15 cellular contexts compared by ENCODE assay signal in the genomic region with DNA sequence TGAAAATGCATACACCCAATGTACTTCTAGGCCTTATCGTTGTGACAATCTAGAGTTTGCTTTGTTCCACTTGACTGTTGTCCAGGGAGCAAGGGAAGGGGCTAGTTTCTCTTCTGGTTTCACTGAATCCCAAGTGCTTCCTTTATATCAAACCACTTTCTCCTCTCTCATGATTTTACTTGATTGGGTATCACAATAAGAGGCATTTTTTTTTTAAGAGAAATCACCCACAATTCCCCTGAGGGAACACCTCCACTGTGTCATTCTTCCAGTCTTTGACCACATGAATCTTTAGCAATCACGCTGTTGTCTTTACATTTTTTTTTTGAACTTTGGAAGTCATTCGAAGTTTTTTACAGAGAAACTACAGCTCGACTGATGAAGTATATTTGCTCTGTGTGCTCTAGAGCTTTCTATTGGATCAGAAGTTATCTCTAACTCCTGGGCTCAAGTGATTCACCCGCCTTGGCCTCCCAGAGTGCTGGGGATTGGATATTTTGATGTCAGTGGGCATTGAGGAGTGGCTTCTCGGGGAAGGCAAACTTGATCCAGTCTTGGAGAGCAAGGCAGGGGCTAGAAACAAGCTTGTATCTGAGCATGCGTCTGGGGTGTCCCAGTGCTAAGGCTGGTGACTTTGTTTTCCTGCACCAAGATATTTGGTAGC. TPM values are rescaled to one million over a fixed set of nuclear protein-coding genes. Genes with fewer than 3 reads are reported as not detected.
DNase-seq lines count a peak whose midpoint lies in the region; ATAC-seq and TF ChIP-seq lines count a peak whose summit lies in the region.
"Had no signal": no experiment of that assay in that cellular context is flagged by ENCODE, and none has a peak within 500 bp of the region (broad histone marks: within the 10 kb centered on the region; RNA-seq: fewer than 3 reads in every experiment).

No MANE protein-coding gene starts in this region.

- H3K27ac ChIP-seq in GM23338 (ENCODE audit: low read depth) (no peak overlapping the region), RWPE2 (ENCODE audit: poor library complexity, severe bottlenecking) (peak overlapping the region; percentile 86), prostate gland (peak overlapping the region; percentile 91 to 93)

- peaks cover 66% of the 10 kb centered on the region for H3K79me2 ChIP-seq in GM23338 (replicated peaks; ENCODE audit: insufficient read depth)

- no peaks in the 10 kb centered on the region for H3K9me2 ChIP-seq in GM23338 (ENCODE audit: insufficient read depth)

- H3K4me3 ChIP-seq in GM23338, result no peak overlapping the region
- no peak overlapping the region for H3K4me3 ChIP-seq in RWPE2 (ENCODE audit: severe bottlenecking)
- no peak overlapping the region for H3K4me3 ChIP-seq in fibroblast of mammary gland (ENCODE audit: control insufficient read depth, low read depth, low read length)
- H3K4me3 ChIP-seq in prostate gland, result no peak overlapping the region
- H3K4me3 ChIP-seq: lung had no signal

- peak overlapping the region; percentile 64; the same call in 1 of the 2 replicates for H3K27ac Mint-ChIP-seq in GM23338
- H3K27ac Mint-ChIP-seq in activated T-helper 2 cell treated with anti-CD3 and anti-CD28 coated beads, Interferon-gamma antibody, Interleukin-2, Interleukin-4, amounts not matched to agents 10 μg/mL and 5 μg/mL and 100 μg/mL, durations not matched to agents 14 hours and 24 hours and 36 hours, result no peak overlapping the region
- H3K27ac Mint-ChIP-seq: activated naive CD4-positive, alpha-beta T cell treated with anti-CD3 and anti-CD28 coated beads, Interleukin-2, amount 50 U/mL, for 72 hours; stimulated activated naive CD8-positive, alpha-beta T cell treated with anti-CD3 and anti-CD28 coated beads, Interleukin-15, amount 100 ng/mL, for 72 hours; T-helper 2 cell treated with Interferon-gamma antibody and Interleukin-4, amounts not matched to agents 5 μg/mL and 100 μg/mL, for 36 hours had no signal

- peaks cover 32% of the 10 kb centered on the region for H3K36me3 Mint-ChIP-seq in GM23338 (ENCODE audit: low read depth)
- no peaks in the 10 kb centered on the region for H3K36me3 Mint-ChIP-seq in activated T-helper 2 cell treated with anti-CD3 and anti-CD28 coated beads, Interferon-gamma antibody, Interleukin-2, Interleukin-4, amounts not matched to agents 10 μg/mL and 5 μg/mL and 100 μg/mL, durations not matched to agents 14 hours and 24 hours and 36 hours (ENCODE audit: low read depth)
- H3K36me3 Mint-ChIP-seq: CD4-positive, alpha-beta memory T cell had no signal

- peak overlapping the region; percentile 33; the same call in 1 of the 3 replicates for H3K4me3 Mint-ChIP-seq in GM23338
- no peak overlapping the region for H3K4me3 Mint-ChIP-seq in activated T-helper 2 cell treated with anti-CD3 and anti-CD28 coated beads, Interferon-gamma antibody, Interleukin-2, Interleukin-4, amounts not matched to agents 10 μg/mL and 5 μg/mL and 100 μg/mL, durations not matched to agents 14 hours and 24 hours and 36 hours (ENCODE audit: low read depth)
- H3K4me3 Mint-ChIP-seq: CD4-positive, alpha-beta memory T cell; stimulated activated naive CD8-positive, alpha-beta T cell treated with anti-CD3 and anti-CD28 coated beads, Interleukin-15, amount 100 ng/mL, for 72 hours; T-helper 2 cell treated with Interferon-gamma antibody and Interleukin-4, amounts not matched to agents 5 μg/mL and 100 μg/mL, for 36 hours had no signal

- no peak overlapping the region for H2AFZ ChIP-seq in GM23338

- POLR2A ChIA-PET in HEK293T (lab: Yijun Ruan, JAX), result interaction anchor here (0.6 kb wide), 1 partner anchor 58 kb away, joined by 3 read pairs; no protein-coding TSS in a partner anchor

- peaks cover 55% of the 10 kb centered on the region for H3K4me1 Mint-ChIP-seq in GM23338
- peaks cover 11% of the 10 kb centered on the region for H3K4me1 Mint-ChIP-seq in activated T-helper 2 cell treated with anti-CD3 and anti-CD28 coated beads, Interferon-gamma antibody, Interleukin-2, Interleukin-4, amounts not matched to agents 10 μg/mL and 5 μg/mL and 100 μg/mL, durations not matched to agents 14 hours and 24 hours and 36 hours (ENCODE audit: low read depth)

- H3K4me1 ChIP-seq in GM23338 (ENCODE audit: insufficient read depth), result peaks cover 49% of the 10 kb centered on the region
- H3K4me1 ChIP-seq in RWPE2 (ENCODE audit: insufficient read depth, poor library complexity, severe bottlenecking), result peaks cover 58% of the 10 kb centered on the region
- H3K4me1 ChIP-seq in prostate gland (replicated peaks), result peaks cover 21% of the 10 kb centered on the region

- no peak overlapping the region for H3K4me2 ChIP-seq in GM23338

- ATAC-seq in GM23338, result no peak
- no peak for ATAC-seq in RWPE2 (ENCODE audit: low read depth)
- ATAC-seq: activated naive CD4-positive, alpha-beta T cell treated with anti-CD3 and anti-CD28 coated beads, Interleukin-2, amount 50 U/mL, for 72 hours; stimulated activated naive CD8-positive, alpha-beta T cell treated with anti-CD3 and anti-CD28 coated beads, Interleukin-15, amount 100 ng/mL, for 72 hours had no signal

- TF ChIP-seq CTCF in GM23338 (conservative IDR thresholded peaks at IDR 0.05; ENCODE audit: low read depth in 2 of 2) (no peak), RWPE2 (IDR thresholded peaks at IDR 0.05; ENCODE audit: poor library complexity, severe bottlenecking) (no peak), fibroblast of mammary gland (conservative IDR thresholded peaks at IDR 0.05; ENCODE audit: control insufficient read depth, insufficient read depth, low read depth, low read length) (no peak), prostate gland (IDR thresholded peaks at IDR 0.05) (no peak)

- intact Hi-C loops in prostate gland (cut with DNase I), result loop anchor here (2.0 kb wide), 1 partner anchor 61 kb away; no protein-coding TSS in a partner anchor
- intact Hi-C loops in activated T-helper 2 cell treated with anti-CD3 and anti-CD28 coated beads, Interferon-gamma antibody, Interleukin-2, Interleukin-4, amounts not matched to agents 10 μg/mL and 5 μg/mL and 100 μg/mL, durations not matched to agents 14 hours and 24 hours and 36 hours (cut with micrococcal nuclease), result no loop called here

- H3K27me3 ChIP-seq in GM23338 (ENCODE audit: insufficient read depth), result no peaks in the 10 kb centered on the region
- H3K27me3 ChIP-seq in RWPE2 (ENCODE audit: insufficient read depth, poor library complexity, severe bottlenecking), result no peaks in the 10 kb centered on the region
- H3K27me3 ChIP-seq in prostate gland (replicated peaks; ENCODE audit: insufficient read depth), result no peaks in the 10 kb centered on the region

- H4K20me1 ChIP-seq in GM23338 (replicated peaks; ENCODE audit: insufficient read depth), result peaks cover 21% of the 10 kb centered on the region

- WGBS in prostate gland, result 42% methylated on average over 7 of the region's 7 CpGs

- no peak for TF ChIP-seq POLR2A in prostate gland (IDR thresholded peaks at IDR 0.05)

- CTCF ChIA-PET in HEK293T (lab: Yijun Ruan, JAX), result interaction anchor here (0.5 kb wide), 1 partner anchor 11 kb away, joined by 3 read pairs; no protein-coding TSS in a partner anchor

- H3K9me3 ChIP-seq in RWPE2 (ENCODE audit: severe bottlenecking) (no peaks in the 10 kb centered on the region), prostate gland (no peaks in the 10 kb centered on the region)

- H3K36me3 ChIP-seq in GM23338 (ENCODE audit: insufficient read depth), result peaks cover 11% of the 10 kb centered on the region; the same call in 1 of the 2 replicates
- peaks cover 43% of the 10 kb centered on the region for H3K36me3 ChIP-seq in RWPE2 (ENCODE audit: low read depth)
- no peaks in the 10 kb centered on the region for H3K36me3 ChIP-seq in prostate gland

- H3F3A ChIP-seq in GM23338 (replicated peaks; ENCODE audit: low read depth), result peaks cover 11% of the 10 kb centered on the region; the same call in 1 of the 2 replicates

- no peaks in the 10 kb centered on the region; the same call in 2 of the 3 replicates for H3K9me3 Mint-ChIP-seq in GM23338
- H3K9me3 Mint-ChIP-seq in activated T-helper 2 cell treated with anti-CD3 and anti-CD28 coated beads, Interferon-gamma antibody, Interleukin-2, Interleukin-4, amounts not matched to agents 10 μg/mL and 5 μg/mL and 100 μg/mL, durations not matched to agents 14 hours and 24 hours and 36 hours, result no peaks in the 10 kb centered on the region
- H3K9me3 Mint-ChIP-seq: activated naive CD4-positive, alpha-beta T cell treated with anti-CD3 and anti-CD28 coated beads, Interleukin-2, amount 50 U/mL, for 72 hours; stimulated activated naive CD8-positive, alpha-beta T cell treated with anti-CD3 and anti-CD28 coated beads, Interleukin-15, amount 100 ng/mL, for 72 hours; T-helper 2 cell treated with Interferon-gamma antibody and Interleukin-4, amounts not matched to agents 5 μg/mL and 100 μg/mL, for 36 hours had no signal

- DNase-seq in GM23338 (ENCODE audit: low spot score) (no peak), RWPE2 (ENCODE audit: low spot score) (no peak), fibroblast of mammary gland (ENCODE audit: low read depth) (peak; percentile 11), prostate gland (ENCODE audit: low spot score) (no peak), HEK293T (ENCODE audit: extremely low spot score) (no peak), NCI-H748 (lab: John Stamatoyannopoulos, UW; ENCODE audit: unreplicated experiment) (no peak)
- DNase-seq in activated CD8-positive, alpha-beta memory T cell treated with anti-CD3 and anti-CD28 coated beads for 24 hours, result no peak
- no peak for DNase-seq in activated T-helper 2 cell treated with anti-CD3 and anti-CD28 coated beads, Interferon-gamma antibody, Interleukin-2, Interleukin-4, amounts not matched to agents 10 μg/mL and 5 μg/mL and 100 μg/mL, durations not matched to agents 14 hours and 24 hours and 36 hours (ENCODE audit: low spot score)
- DNase-seq: CD4-positive, alpha-beta memory T cell; NCI-H187; stimulated activated CD4-positive, alpha-beta T cell treated with anti-CD3 and anti-CD28 coated beads, Interleukin-4, amount 100 ng/mL, for 1 hour; stimulated activated naive CD8-positive, alpha-beta T cell treated with anti-CD3 and anti-CD28 coated beads, Interleukin-15, amount 100 ng/mL, for 72 hours had no signal

- H3K27me3 Mint-ChIP-seq in GM23338 (ENCODE audit: insufficient read depth, low read depth, poor library complexity), result peaks cover 15% of the 10 kb centered on the region
- peaks cover 31% of the 10 kb centered on the region for H3K27me3 Mint-ChIP-seq in activated T-helper 2 cell treated with anti-CD3 and anti-CD28 coated beads, Interferon-gamma antibody, Interleukin-2, Interleukin-4, amounts not matched to agents 10 μg/mL and 5 μg/mL and 100 μg/mL, durations not matched to agents 14 hours and 24 hours and 36 hours (ENCODE audit: low read depth)

TF ChIP-seq in GM23338, 12 proteins besides CTCF, POLR2A, EP300 and RAD21 (continues in another document):
- no peak for TF ChIP-seq NANOG (IDR thresholded peaks at IDR 0.05; ENCODE audit: borderline replicate concordance)

TF ChIP-seq in HEK293T, 16 proteins besides CTCF, POLR2A, EP300 and RAD21:
- TF ChIP-seq NFRKB (IDR thresholded peaks at IDR 0.05), result no peak

RNA-seq across cellular contexts. Expression of gene CDH1, which starts 3.0 kb away (rescaled TPM):
- total RNA-seq in GM23338 (2014; rRNA removed; shearing (Covaris generic)), result 142 TPM in 2 replicates
- 58.1 and 64.1 TPM in 2 replicates for polyA plus RNA-seq in GM23338 (2016; fragmentation: Nextera tagmentation; extraction: Ambion mirVana)
- 100 to 1,000 TPM in 1 of 2 donors, 10 to 100 TPM in 1; 75.7 to 300 TPM for total RNA-seq in prostate gland
- 0.11 and 1.0 TPM in 2 replicates for total RNA-seq in activated T-helper 2 cell treated with anti-CD3 and anti-CD28 coated beads, Interferon-gamma antibody, Interleukin-2, Interleukin-4, amounts not matched to agents 10 μg/mL and 5 μg/mL and 100 μg/mL, durations not matched to agents 14 hours and 24 hours and 36 hours

Comparison
In these comparisons a context has a peak if more than half of its experiments do, and no peak if none do; other contexts are left out.
1. RNA of gene CDH1, which starts 3.0 kb away (total RNA-seq): 75.7 to 300 TPM in prostate gland and 142 TPM in GM23338; 0.11 to 1.0 TPM in activated T-helper 2 cell treated with anti-CD3 and anti-CD28 coated beads, Interferon-gamma antibody, Interleukin-2, Interleukin-4, amounts not matched to agents 10 μg/mL and 5 μg/mL and 100 μg/mL, durations not matched to agents 14 hours and 24 hours and 36 hours; every median in the first group is over 10 times any median in the second.